ENCODE assay signal across 1 cellular context in genomic region chr1:32757213-32757895, GRCh38.
A peak's percentile ranks its signal among the peaks of the same experiment; 100 is the strongest.
TF ChIP-seq lines count a peak whose summit lies in the region.

No MANE protein-coding gene starts in this region.

TF ChIP-seq in HEK293, 187 proteins besides CTCF, POLR2A, EP300 and RAD21 (continued from another document):
- TF ChIP-seq ZNF398 (tag by site-specific recombination; IDR thresholded peaks at IDR 0.05) = peak; percentile 25; the same call in 1 of the 2 replicates
- no peak for TF ChIP-seq ZNF324 (tag by site-specific recombination; IDR thresholded peaks at IDR 0.05)
- no peak for TF ChIP-seq ZNF19 (tag by site-specific recombination; IDR thresholded peaks at IDR 0.05; ENCODE audit: low read depth)
- TF ChIP-seq ZSCAN5A (tag by site-specific recombination; IDR thresholded peaks at IDR 0.05) = no peak
- TF ChIP-seq ZNF510 (tag by site-specific recombination; IDR thresholded peaks at IDR 0.05; ENCODE audit: insufficient replicate concordance) = no peak
- TF ChIP-seq SCRT1 (tag by site-specific recombination; IDR thresholded peaks at IDR 0.05; ENCODE audit: borderline replicate concordance) = no peak
- TF ChIP-seq KLF1 (tag by site-specific recombination; IDR thresholded peaks at IDR 0.05) = peak; percentile 63
- no peak for TF ChIP-seq ZNF211 (tag by site-specific recombination; IDR thresholded peaks at IDR 0.05; ENCODE audit: low read depth)
- no peak for TF ChIP-seq ZNF223 (tag by site-specific recombination; IDR thresholded peaks at IDR 0.05)
- TF ChIP-seq ZNF473 (tag by site-specific recombination; IDR thresholded peaks at IDR 0.05) = no peak
- TF ChIP-seq ZNF155 (tag by site-specific recombination; IDR thresholded peaks at IDR 0.05) = no peak
- no peak for TF ChIP-seq OSR2 (tag by site-specific recombination; IDR thresholded peaks at IDR 0.05)
- TF ChIP-seq GLI4 (tag by site-specific recombination; IDR thresholded peaks at IDR 0.05) = no peak
- TF ChIP-seq ZNF549 (tag by site-specific recombination; IDR thresholded peaks at IDR 0.05) = no peak
- TF ChIP-seq YY2 (tag by site-specific recombination; IDR thresholded peaks at IDR 0.05) = no peak
- TF ChIP-seq ZNF501 (tag by site-specific recombination; IDR thresholded peaks at IDR 0.05) = no peak
- no peak for TF ChIP-seq HIC1 (tag by site-specific recombination; IDR thresholded peaks at IDR 0.05)
- no peak for TF ChIP-seq SP2 (tag by site-specific recombination; IDR thresholded peaks at IDR 0.05)
- no peak for TF ChIP-seq ZNF555 (tag by site-specific recombination; conservative IDR thresholded peaks at IDR 0.05)
- TF ChIP-seq ZNF280C (tag by site-specific recombination; IDR thresholded peaks at IDR 0.05) = no peak
- no peak for TF ChIP-seq ZNF747 (tag by site-specific recombination; IDR thresholded peaks at IDR 0.05)
